Comparison of ENCODE assay signal across 1 cellular context in the genomic region with DNA sequence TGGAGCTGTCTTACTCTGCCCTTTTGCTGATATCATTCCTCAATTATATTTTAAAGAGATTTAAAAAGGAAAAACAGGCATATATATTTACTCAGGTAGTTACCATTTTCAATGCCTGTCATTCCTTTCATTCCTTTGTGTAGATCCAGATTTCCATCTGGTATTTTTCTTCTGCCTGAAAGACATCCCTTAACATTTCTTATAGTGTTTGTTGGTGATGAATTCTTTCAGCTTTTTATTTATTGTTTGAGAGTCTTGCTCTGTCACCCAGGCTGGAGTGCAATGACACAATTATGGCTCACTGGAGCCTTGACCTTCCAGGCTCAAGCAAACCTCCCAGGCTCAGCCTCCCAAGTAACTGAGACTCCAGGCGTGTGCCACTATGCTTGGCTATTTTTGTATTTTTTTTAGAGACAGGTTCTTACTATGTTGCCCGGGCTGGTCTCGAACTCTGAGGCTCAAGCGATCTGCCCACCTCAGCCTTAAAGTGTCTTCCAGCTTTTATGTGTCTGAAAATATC.
TF ChIP-seq lines count a peak whose summit lies in the region.

No MANE protein-coding gene starts in this region.

TF ChIP-seq in HepG2, 621 proteins besides CTCF, POLR2A, EP300 and RAD21:
- TF ChIP-seq TEF (CRISPR knock-in tag; IDR thresholded peaks at IDR 0.05) = no peak
- no peak for TF ChIP-seq MYNN (CRISPR knock-in tag; IDR thresholded peaks at IDR 0.05; ENCODE audit: low read depth)
- TF ChIP-seq CCDC6 (CRISPR knock-in tag; IDR thresholded peaks at IDR 0.05) = no peak
- TF ChIP-seq THAP7 (CRISPR knock-in tag; IDR thresholded peaks at IDR 0.05) = no peak
- TF ChIP-seq RXRB (CRISPR knock-in tag; IDR thresholded peaks at IDR 0.05; ENCODE audit: borderline replicate concordance) = no peak
- no peak for TF ChIP-seq CEBPB (IDR thresholded peaks at IDR 0.05; ENCODE audit: borderline replicate concordance, low read depth, low read length)
- no peak for TF ChIP-seq CC2D1A (CRISPR knock-in tag; IDR thresholded peaks at IDR 0.05)
- TF ChIP-seq ZBTB14 (CRISPR knock-in tag; IDR thresholded peaks at IDR 0.05) = no peak
TF ChIP-seq in HepG2: peak in this region for 0.
